In the genomic region with DNA sequence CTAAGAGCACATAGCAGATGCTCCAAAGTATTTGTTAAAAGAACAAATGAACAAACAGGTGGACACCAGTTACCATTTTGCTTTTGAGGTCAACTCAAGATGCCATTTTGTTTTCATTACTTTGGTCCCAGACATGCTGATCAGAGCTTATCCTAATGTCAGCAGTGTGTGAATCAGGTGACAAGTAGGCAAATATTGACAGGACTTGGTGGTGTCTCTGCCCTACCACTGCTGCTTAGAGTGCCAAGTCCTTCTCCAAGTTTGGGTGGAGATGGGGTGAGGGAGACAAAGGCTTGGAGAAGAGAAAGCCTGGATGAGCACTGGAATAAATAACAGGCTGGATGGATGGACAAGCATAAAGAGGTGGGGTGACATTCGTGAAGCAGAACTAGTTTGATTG, we compare ENCODE assay signal across 28 cellular contexts.
"Had no signal": no experiment of that assay in that cellular context is flagged by ENCODE, and none has a peak within 500 bp of the region (broad histone marks: within the 10 kb centered on the region; RNA-seq: fewer than 3 reads in every experiment).

No MANE protein-coding gene starts in this region.

- H2AFZ ChIP-seq: parathyroid adenoma had no signal

- H3K79me2 ChIP-seq: parathyroid adenoma had no signal

- DNase-seq: dermis blood vessel endothelial cell; effector memory CD4-positive, alpha-beta T cell; erythroblast; esophagus squamous epithelium; foreskin melanocyte; glutamatergic neuron; heart right ventricle; hypothalamus; immature natural killer cell; islet precursor cell; kidney glomerular epithelial cell; naive B cell; stimulated activated CD4-positive, alpha-beta T cell treated with anti-CD3 and anti-CD28 coated beads, Interleukin-12 subunit alpha, Interleukin-12 subunit beta, amount 100 ng/mL, for 4 hours; stimulated activated CD4-positive, alpha-beta T cell treated with anti-CD3 and anti-CD28 coated beads, Interleukin-1b, Interleukin-23, amount 100 ng/mL, for 48 hours; stimulated activated CD4-positive, alpha-beta T cell treated with anti-CD3 and anti-CD28 coated beads, Interleukin-4, amount 100 ng/mL, for 1 hour; stimulated activated CD8-positive, alpha-beta memory T cell treated with anti-CD3 and anti-CD28 coated beads, Interleukin-4, amount 100 ng/mL, for 48 hours; stimulated activated naive CD4-positive, alpha-beta T cell; stimulated activated naive CD8-positive, alpha-beta T cell treated with anti-CD3 and anti-CD28 coated beads, Interleukin-15, amount 100 ng/mL, for 72 hours; transverse colon; upper lobe of right lung; uterus had no signal

- H3K36me3 ChIP-seq: esophagus squamous epithelium, heart right ventricle, suprapubic skin, transverse colon, upper lobe of right lung, uterus had no signal

- ATAC-seq: heart right ventricle; natural killer cell treated with Interleukin-12 subunit alpha and Interleukin-12 subunit beta and Interleukin-15 and Interleukin-18, amount 100 ng/mL, for 72 hours; sciatic nerve; stimulated activated naive CD8-positive, alpha-beta T cell treated with anti-CD3 and anti-CD28 coated beads, Interleukin-15, amount 100 ng/mL, for 72 hours; upper lobe of right lung had no signal

- H3K9me3 ChIP-seq: esophagus squamous epithelium, heart right ventricle, suprapubic skin, transverse colon, upper lobe of right lung, uterus had no signal

- H3K4me1 ChIP-seq: esophagus squamous epithelium, heart right ventricle, parathyroid adenoma, suprapubic skin, transverse colon, upper lobe of right lung, uterus had no signal

- H3K4me2 ChIP-seq: smooth muscle cell had no signal

- H3K27me3 ChIP-seq: esophagus squamous epithelium, heart right ventricle, suprapubic skin, transverse colon, upper lobe of right lung, uterus had no signal

- H3K27ac ChIP-seq: coronary artery, esophagus squamous epithelium, heart right ventricle, parathyroid adenoma, suprapubic skin, transverse colon, upper lobe of right lung, uterus had no signal

- H3K4me3 ChIP-seq: coronary artery, esophagus squamous epithelium, heart right ventricle, lung, smooth muscle cell, suprapubic skin, transverse colon, upper lobe of right lung, uterus had no signal
